Comparison of ENCODE assay signal across 13 cellular contexts in the genomic region with DNA sequence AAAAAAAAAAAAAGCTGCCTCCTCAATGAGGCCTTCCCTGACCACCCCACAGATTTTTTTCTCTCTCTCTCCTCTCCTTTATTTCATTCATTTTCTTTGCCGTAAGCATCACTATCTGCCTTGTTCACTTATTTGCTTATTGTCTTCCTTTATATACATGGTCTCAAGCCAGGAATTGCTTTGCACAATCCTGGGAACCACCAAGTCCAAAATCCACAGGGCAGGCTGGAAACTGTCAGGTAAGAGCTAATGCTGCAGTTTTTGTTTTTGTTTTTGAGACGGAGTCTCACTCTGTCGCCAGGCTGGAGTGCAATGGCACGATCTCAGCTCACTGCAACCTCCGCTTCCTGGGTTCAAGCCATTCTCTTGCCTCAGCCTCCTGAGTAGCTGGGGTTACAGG. TPM values are rescaled to one million over a fixed set of nuclear protein-coding genes. Genes with fewer than 3 reads are reported as not detected.
"Had no signal": no experiment of that assay in that cellular context is flagged by ENCODE, and none has a peak within 500 bp of the region (broad histone marks: within the 10 kb centered on the region; RNA-seq: fewer than 3 reads in every experiment).

No MANE protein-coding gene starts in this region.

RNA-seq across cellular contexts. Expression of a gene that starts 14.5 kb away (rescaled TPM):
- total RNA-seq: subcutaneous adipose tissue, suprapubic skin, thoracic aorta, tibial nerve, upper lobe of left lung, upper lobe of right lung had no signal

RNA-seq across cellular contexts. Expression of a gene that starts 26.1 kb away (rescaled TPM):
- total RNA-seq: subcutaneous adipose tissue, thoracic aorta, thyroid gland, tibial nerve, transverse colon, urinary bladder, uterus, vagina had no signal

RNA-seq across cellular contexts. Expression of a gene that starts 37.9 kb away (rescaled TPM):
- total RNA-seq: subcutaneous adipose tissue, suprapubic skin, temporal lobe, thyroid gland, tibial nerve, upper lobe of left lung, ureter, vagina had no signal
